Comparison of ENCODE assay signal across 16 cellular contexts in the genomic region with DNA sequence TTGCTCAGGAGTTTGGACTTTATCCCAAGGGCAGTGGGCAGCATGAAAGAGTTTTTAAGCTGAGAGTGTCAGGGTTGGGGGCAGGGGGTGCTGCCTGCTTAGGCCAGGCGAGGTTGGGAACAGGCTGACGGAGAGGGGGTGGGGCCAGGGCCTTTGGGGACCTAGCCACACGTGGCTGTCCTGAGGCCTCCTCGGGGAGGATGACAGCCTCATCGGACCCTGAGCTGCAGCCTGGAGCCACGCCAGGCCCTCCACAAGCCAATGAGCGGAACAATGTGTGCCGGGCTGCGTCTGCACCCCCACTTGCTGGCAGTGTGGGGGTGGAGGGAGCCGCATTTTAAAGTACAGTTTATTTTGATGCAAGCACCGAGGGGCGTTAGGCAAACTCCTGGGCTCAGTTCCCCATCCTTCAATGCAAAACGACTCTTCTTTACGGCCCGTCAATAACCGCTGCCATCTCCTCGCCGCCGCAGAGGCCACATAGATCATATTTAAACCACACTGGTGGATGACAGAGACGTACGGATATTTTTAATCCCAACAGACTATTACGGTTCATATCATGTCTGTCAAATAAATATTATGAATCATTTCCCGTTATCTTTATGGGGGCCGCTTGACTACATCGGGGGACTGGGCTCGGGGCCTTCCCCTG. TPM values are rescaled to one million over a fixed set of nuclear protein-coding genes. Genes with fewer than 3 reads are reported as not detected.
DNase-seq lines count a peak whose midpoint lies in the region; ATAC-seq, FAIRE-seq and TF ChIP-seq lines count a peak whose summit lies in the region.
"Had no signal": no experiment of that assay in that cellular context is flagged by ENCODE, and none has a peak within 500 bp of the region (broad histone marks: within the 10 kb centered on the region; RNA-seq: fewer than 3 reads in every experiment).

No MANE protein-coding gene starts in this region.

- 63% methylated on average over 23 of the region's 26 CpGs for WGBS in smooth muscle cell (ENCODE audit: low lambda C conversion rate)

- H3K4me3 Mint-ChIP-seq in chondrocyte (ENCODE audit: unreplicated experiment) = no peak overlapping the region
- H3K4me3 Mint-ChIP-seq: B cell; dendritic cell treated with granulocyte-macrophage colony-stimulating factor and Interleukin-4, amounts not matched to agents 40 ng/mL and 50 ng/mL, for 4 days had no signal

- H3K4me1 ChIP-seq in lower lobe of right lung (peaks cover 14% of the 10 kb centered on the region), smooth muscle cell (ENCODE audit: low read depth) (peaks cover 30% of the 10 kb centered on the region)

- peaks cover 26% of the 10 kb centered on the region for H3F3A ChIP-seq in smooth muscle cell (ENCODE audit: low read depth)

- no peak overlapping the region for H3K27ac Mint-ChIP-seq in chondrocyte (ENCODE audit: unreplicated experiment)
- H3K27ac Mint-ChIP-seq: B cell; dendritic cell treated with granulocyte-macrophage colony-stimulating factor and Interleukin-4, amounts not matched to agents 40 ng/mL and 50 ng/mL, for 4 days had no signal

- H3K36me3 ChIP-seq in lower lobe of right lung (no peaks in the 10 kb centered on the region), smooth muscle cell (ENCODE audit: low read depth) (no peaks in the 10 kb centered on the region)

- H3K27me3 ChIP-seq in lower lobe of right lung (ENCODE audit: low read depth) = no peaks in the 10 kb centered on the region
- no peaks in the 10 kb centered on the region for H3K27me3 ChIP-seq in smooth muscle cell (ENCODE audit: low read depth)
- H3K27me3 ChIP-seq: testis had no signal

- intact Hi-C loops in lower lobe of right lung (cut with DNase I) = no loop called here

- no peak overlapping the region for H2AFZ ChIP-seq in smooth muscle cell (ENCODE audit: low read depth)

- H4K20me1 ChIP-seq in smooth muscle cell (ENCODE audit: low read depth) = no peaks in the 10 kb centered on the region

- TF ChIP-seq CTCF in chondrocyte (IDR thresholded peaks at IDR 0.05) = no peak
- no peak for TF ChIP-seq CTCF in lower lobe of right lung (IDR thresholded peaks at IDR 0.05)
- no peak for TF ChIP-seq CTCF in smooth muscle cell (IDR thresholded peaks at IDR 0.05; ENCODE audit: borderline replicate concordance, insufficient read depth, poor library complexity, severe bottlenecking)

- no peak overlapping the region for H3K9ac ChIP-seq in smooth muscle cell (ENCODE audit: low read depth)

- H3K4me2 ChIP-seq in smooth muscle cell = peak overlapping the region; percentile 46

- H3K4me3 ChIP-seq in lower lobe of right lung = no peak overlapping the region
- H3K4me3 ChIP-seq in smooth muscle cell = no peak overlapping the region
- H3K4me3 ChIP-seq: testis had no signal

- no peaks in the 10 kb centered on the region for H3K79me2 ChIP-seq in smooth muscle cell (ENCODE audit: low read depth)

- no peaks in the 10 kb centered on the region for H3K36me3 Mint-ChIP-seq in chondrocyte (ENCODE audit: low read depth)

- no peaks in the 10 kb centered on the region for H3K9me3 ChIP-seq in lower lobe of right lung
- no peaks in the 10 kb centered on the region for H3K9me3 ChIP-seq in smooth muscle cell (replicated peaks; ENCODE audit: low read depth)
- H3K9me3 ChIP-seq: testis had no signal

- H3K27ac ChIP-seq in lower lobe of right lung = no peak overlapping the region
- no peak overlapping the region for H3K27ac ChIP-seq in smooth muscle cell (ENCODE audit: low read depth)
- H3K27ac ChIP-seq: testis had no signal

- ATAC-seq in lower lobe of right lung = no peak

- no peak for FAIRE-seq in GM19239 (lab: Jason Lieb, UNC)
- FAIRE-seq: islet of Langerhans had no signal

- DNase-seq in MV-4-11 (lab: John Stamatoyannopoulos, UW) (peak; percentile 99), chondrocyte (ENCODE audit: low spot score) (peak; percentile 64), lower lobe of right lung (peak; percentile 39), smooth muscle cell (lab: John Stamatoyannopoulos, UW; ENCODE audit: unreplicated experiment) (no peak), DMS153 (lab: John Stamatoyannopoulos, UW) (no peak), GM19239 (ENCODE audit: insufficient read length, low spot score) (no peak), NCI-H146 treated with DMSO at 0.1 percent for 48 hours (lab: John Stamatoyannopoulos, UW; ENCODE audit: unreplicated experiment) (no peak)
- no peak for DNase-seq in stimulated activated CD4-positive, alpha-beta T cell treated with anti-CD3 and anti-CD28 coated beads, Interleukin-12 subunit alpha, Interleukin-12 subunit beta, amount 100 ng/mL, for 4 hours
- DNase-seq: activated naive CD4-positive, alpha-beta T cell; DND-41; NCI-H187; NCI-H524 treated with DMSO at 0.1 percent for 48 hours; testis had no signal

- no peaks in the 10 kb centered on the region for H3K9me3 Mint-ChIP-seq in chondrocyte (ENCODE audit: low read depth)
- H3K9me3 Mint-ChIP-seq: dendritic cell treated with granulocyte-macrophage colony-stimulating factor and Interleukin-4, amounts not matched to agents 40 ng/mL and 50 ng/mL, for 4 days had no signal

- H3K4me1 Mint-ChIP-seq in chondrocyte (ENCODE audit: low read depth) = peaks cover 51% of the 10 kb centered on the region

- H3K27me3 Mint-ChIP-seq in chondrocyte (ENCODE audit: low read depth) = no peaks in the 10 kb centered on the region
- H3K27me3 Mint-ChIP-seq: B cell had no signal

RNA-seq across cellular contexts. Expression of a gene that starts 5.2 kb away (rescaled TPM):
- total RNA-seq in chondrocyte (27.3 to 28.2 TPM (median 27.9 TPM) in 3 replicates), lower lobe of right lung (85.7 TPM), smooth muscle cell (8.9 and 13.7 TPM in 2 replicates)
- polyA plus RNA-seq in smooth muscle cell = 23.1 and 25.3 TPM in 2 replicates

Comparison
In these comparisons a context has a peak if more than half of its experiments do, and no peak if none do; other contexts are left out.
1. DNase-seq: peak in MV-4-11 (single experiment), chondrocyte (single experiment) and lower lobe of right lung (single experiment); none in smooth muscle cell (single experiment), DMS153 (single experiment), GM19239 (single experiment), stimulated activated CD4-positive, alpha-beta T cell treated with anti-CD3 and anti-CD28 coated beads, Interleukin-12 subunit alpha, Interleukin-12 subunit beta, amount 100 ng/mL, for 4 hours (single experiment) and NCI-H146 treated with DMSO at 0.1 percent for 48 hours (single experiment).